2 cellular contexts compared by ENCODE assay signal in the genomic region with DNA sequence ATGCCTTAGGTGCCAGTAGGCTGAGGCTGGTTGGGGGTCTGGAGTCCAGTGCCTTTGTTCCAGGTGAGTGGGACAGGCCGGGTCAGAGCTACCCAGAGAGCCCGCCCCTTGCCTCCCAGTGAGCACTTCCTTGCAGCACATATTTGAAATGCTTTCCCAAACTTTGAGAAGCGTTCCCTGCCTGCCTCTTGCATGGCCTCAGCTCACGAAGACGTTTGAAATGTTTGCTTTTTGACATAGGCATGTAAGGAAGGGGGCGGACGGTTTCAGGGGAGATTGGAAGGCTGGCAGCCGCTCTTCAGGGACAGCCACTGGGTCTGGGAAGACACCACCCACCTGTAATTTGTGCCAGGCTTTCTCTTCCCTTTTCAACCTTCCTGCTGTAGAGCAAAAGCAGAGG.
TF ChIP-seq lines count a peak whose summit lies in the region.

No MANE protein-coding gene starts in this region.

TF ChIP-seq in GM23338, 12 proteins besides CTCF, POLR2A, EP300 and RAD21 (continued from another document):
- TF ChIP-seq, protein P1, sequence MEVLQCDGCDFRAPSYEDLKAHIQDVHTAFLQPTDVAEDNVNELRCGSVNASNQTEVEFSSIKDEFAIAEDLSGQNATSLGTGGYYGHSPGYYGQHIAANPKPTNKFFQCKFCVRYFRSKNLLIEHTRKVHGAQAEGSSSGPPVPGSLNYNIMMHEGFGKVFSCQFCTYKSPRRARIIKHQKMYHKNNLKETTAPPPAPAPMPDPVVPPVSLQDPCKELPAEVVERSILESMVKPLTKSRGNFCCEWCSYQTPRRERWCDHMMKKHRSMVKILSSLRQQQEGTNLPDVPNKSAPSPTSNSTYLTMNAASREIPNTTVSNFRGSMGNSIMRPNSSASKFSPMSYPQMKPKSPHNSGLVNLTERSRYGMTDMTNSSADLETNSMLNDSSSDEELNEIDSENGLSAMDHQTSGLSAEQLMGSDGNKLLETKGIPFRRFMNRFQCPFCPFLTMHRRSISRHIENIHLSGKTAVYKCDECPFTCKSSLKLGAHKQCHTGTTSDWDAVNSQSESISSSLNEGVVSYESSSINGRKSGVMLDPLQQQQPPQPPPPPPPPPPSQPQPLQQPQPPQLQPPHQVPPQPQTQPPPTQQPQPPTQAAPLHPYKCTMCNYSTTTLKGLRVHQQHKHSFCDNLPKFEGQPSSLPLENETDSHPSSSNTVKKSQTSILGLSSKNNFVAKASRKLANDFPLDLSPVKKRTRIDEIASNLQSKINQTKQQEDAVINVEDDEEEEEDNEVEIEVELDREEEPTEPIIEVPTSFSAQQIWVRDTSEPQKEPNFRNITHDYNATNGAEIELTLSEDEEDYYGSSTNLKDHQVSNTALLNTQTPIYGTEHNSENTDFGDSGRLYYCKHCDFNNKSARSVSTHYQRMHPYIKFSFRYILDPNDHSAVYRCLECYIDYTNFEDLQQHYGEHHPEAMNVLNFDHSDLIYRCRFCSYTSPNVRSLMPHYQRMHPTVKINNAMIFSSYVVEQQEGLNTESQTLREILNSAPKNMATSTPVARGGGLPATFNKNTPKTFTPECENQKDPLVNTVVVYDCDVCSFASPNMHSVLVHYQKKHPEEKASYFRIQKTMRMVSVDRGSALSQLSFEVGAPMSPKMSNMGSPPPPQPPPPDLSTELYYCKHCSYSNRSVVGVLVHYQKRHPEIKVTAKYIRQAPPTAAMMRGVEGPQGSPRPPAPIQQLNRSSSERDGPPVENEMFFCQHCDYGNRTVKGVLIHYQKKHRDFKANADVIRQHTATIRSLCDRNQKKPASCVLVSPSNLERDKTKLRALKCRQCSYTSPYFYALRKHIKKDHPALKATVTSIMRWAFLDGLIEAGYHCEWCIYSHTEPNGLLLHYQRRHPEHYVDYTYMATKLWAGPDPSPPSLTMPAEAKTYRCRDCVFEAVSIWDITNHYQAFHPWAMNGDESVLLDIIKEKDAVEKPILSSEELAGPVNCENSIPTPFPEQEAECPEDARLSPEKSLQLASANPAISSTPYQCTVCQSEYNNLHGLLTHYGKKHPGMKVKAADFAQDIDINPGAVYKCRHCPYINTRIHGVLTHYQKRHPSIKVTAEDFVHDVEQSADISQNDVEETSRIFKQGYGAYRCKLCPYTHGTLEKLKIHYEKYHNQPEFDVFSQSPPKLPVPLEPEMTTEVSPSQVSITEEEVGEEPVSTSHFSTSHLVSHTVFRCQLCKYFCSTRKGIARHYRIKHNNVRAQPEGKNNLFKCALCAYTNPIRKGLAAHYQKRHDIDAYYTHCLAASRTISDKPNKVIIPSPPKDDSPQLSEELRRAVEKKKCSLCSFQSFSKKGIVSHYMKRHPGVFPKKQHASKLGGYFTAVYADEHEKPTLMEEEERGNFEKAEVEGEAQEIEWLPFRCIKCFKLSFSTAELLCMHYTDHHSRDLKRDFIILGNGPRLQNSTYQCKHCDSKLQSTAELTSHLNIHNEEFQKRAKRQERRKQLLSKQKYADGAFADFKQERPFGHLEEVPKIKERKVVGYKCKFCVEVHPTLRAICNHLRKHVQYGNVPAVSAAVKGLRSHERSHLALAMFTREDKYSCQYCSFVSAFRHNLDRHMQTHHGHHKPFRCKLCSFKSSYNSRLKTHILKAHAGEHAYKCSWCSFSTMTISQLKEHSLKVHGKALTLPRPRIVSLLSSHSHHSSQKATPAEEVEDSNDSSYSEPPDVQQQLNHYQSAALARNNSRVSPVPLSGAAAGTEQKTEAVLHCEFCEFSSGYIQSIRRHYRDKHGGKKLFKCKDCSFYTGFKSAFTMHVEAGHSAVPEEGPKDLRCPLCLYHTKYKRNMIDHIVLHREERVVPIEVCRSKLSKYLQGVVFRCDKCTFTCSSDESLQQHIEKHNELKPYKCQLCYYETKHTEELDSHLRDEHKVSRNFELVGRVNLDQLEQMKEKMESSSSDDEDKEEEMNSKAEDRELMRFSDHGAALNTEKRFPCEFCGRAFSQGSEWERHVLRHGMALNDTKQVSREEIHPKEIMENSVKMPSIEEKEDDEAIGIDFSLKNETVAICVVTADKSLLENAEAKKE (CRISPR knock-in tag; IDR thresholded peaks at IDR 0.05), result no peak

TF ChIP-seq in WTC11, 78 proteins besides CTCF, POLR2A, EP300 and RAD21 (continued from another document):
- TF ChIP-seq, protein P2, sequence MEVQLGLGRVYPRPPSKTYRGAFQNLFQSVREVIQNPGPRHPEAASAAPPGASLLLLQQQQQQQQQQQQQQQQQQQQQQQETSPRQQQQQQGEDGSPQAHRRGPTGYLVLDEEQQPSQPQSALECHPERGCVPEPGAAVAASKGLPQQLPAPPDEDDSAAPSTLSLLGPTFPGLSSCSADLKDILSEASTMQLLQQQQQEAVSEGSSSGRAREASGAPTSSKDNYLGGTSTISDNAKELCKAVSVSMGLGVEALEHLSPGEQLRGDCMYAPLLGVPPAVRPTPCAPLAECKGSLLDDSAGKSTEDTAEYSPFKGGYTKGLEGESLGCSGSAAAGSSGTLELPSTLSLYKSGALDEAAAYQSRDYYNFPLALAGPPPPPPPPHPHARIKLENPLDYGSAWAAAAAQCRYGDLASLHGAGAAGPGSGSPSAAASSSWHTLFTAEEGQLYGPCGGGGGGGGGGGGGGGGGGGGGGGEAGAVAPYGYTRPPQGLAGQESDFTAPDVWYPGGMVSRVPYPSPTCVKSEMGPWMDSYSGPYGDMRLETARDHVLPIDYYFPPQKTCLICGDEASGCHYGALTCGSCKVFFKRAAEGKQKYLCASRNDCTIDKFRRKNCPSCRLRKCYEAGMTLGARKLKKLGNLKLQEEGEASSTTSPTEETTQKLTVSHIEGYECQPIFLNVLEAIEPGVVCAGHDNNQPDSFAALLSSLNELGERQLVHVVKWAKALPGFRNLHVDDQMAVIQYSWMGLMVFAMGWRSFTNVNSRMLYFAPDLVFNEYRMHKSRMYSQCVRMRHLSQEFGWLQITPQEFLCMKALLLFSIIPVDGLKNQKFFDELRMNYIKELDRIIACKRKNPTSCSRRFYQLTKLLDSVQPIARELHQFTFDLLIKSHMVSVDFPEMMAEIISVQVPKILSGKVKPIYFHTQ (CRISPR knock-in tag; IDR thresholded peaks at IDR 0.05), result no peak
- TF ChIP-seq, protein P3, sequence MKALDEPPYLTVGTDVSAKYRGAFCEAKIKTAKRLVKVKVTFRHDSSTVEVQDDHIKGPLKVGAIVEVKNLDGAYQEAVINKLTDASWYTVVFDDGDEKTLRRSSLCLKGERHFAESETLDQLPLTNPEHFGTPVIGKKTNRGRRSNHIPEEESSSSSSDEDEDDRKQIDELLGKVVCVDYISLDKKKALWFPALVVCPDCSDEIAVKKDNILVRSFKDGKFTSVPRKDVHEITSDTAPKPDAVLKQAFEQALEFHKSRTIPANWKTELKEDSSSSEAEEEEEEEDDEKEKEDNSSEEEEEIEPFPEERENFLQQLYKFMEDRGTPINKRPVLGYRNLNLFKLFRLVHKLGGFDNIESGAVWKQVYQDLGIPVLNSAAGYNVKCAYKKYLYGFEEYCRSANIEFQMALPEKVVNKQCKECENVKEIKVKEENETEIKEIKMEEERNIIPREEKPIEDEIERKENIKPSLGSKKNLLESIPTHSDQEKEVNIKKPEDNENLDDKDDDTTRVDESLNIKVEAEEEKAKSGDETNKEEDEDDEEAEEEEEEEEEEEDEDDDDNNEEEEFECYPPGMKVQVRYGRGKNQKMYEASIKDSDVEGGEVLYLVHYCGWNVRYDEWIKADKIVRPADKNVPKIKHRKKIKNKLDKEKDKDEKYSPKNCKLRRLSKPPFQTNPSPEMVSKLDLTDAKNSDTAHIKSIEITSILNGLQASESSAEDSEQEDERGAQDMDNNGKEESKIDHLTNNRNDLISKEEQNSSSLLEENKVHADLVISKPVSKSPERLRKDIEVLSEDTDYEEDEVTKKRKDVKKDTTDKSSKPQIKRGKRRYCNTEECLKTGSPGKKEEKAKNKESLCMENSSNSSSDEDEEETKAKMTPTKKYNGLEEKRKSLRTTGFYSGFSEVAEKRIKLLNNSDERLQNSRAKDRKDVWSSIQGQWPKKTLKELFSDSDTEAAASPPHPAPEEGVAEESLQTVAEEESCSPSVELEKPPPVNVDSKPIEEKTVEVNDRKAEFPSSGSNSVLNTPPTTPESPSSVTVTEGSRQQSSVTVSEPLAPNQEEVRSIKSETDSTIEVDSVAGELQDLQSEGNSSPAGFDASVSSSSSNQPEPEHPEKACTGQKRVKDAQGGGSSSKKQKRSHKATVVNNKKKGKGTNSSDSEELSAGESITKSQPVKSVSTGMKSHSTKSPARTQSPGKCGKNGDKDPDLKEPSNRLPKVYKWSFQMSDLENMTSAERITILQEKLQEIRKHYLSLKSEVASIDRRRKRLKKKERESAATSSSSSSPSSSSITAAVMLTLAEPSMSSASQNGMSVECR (CRISPR knock-in tag; IDR thresholded peaks at IDR 0.05; ENCODE audit: borderline replicate concordance), result no peak
- TF ChIP-seq OVOL2 (CRISPR knock-in tag; IDR thresholded peaks at IDR 0.05; ENCODE audit: borderline replicate concordance) (no peak), NFATC4 (CRISPR knock-in tag; IDR thresholded peaks at IDR 0.05) (no peak), FOXJ3 (CRISPR knock-in tag; IDR thresholded peaks at IDR 0.05; ENCODE audit: borderline replicate concordance) (no peak), ZNF138 (CRISPR knock-in tag; conservative IDR thresholded peaks at IDR 0.05) (no peak)
